ENCODE assay signal across 14 cellular contexts in genomic region chr5:147688965-147689364, GRCh38.
DNase-seq lines count a peak whose midpoint lies in the region; ATAC-seq, FAIRE-seq and TF ChIP-seq lines count a peak whose summit lies in the region.
"Had no signal": no experiment of that assay in that cellular context is flagged by ENCODE, and none has a peak within 500 bp of the region (broad histone marks: within the 10 kb centered on the region; RNA-seq: fewer than 3 reads in every experiment).

No MANE protein-coding gene starts in this region.

- H3K4me3 ChIP-seq in pancreas (no peak overlapping the region), HepG2 (replicated peaks in 1 of 3; ENCODE audit: insufficient read depth in 1 of 3, low read depth in 2 of 3, low read length in 3 of 3) (no peak overlapping the region)
- H3K4me3 ChIP-seq: heart left ventricle had no signal

- ATAC-seq in WTC11 (peak; percentile 61), pancreas (peak; percentile 38 to 80 (median 62)), HG02588 (IDR thresholded peaks at IDR 0.05; ENCODE audit: unreplicated experiment) (no peak), GM21723 (IDR thresholded peaks at IDR 0.05; ENCODE audit: unreplicated experiment) (no peak), HepG2 (no peak)

- H3K36me3 ChIP-seq in pancreas: no peaks in the 10 kb centered on the region
- H3K36me3 ChIP-seq in HepG2 (replicated peaks in 1 of 2; ENCODE audit: control insufficient read depth in 1 of 2, insufficient read depth in 2 of 2, low read length in 2 of 2): no peaks in the 10 kb centered on the region
- H3K36me3 ChIP-seq: heart left ventricle had no signal

- no peak overlapping the region for H2AFZ ChIP-seq in HepG2 (ENCODE audit: low read length)

- DNase-seq in Ammon's horn (ENCODE audit: low spot score): peak; percentile 78
- no peak for DNase-seq in WTC11 (ENCODE audit: low spot score)
- DNase-seq in fibroblast of the conjunctiva (ENCODE audit: low read depth): peak; percentile 56
- DNase-seq in pancreas: peak in 2 of 6 donors; percentile 7 to 21
- no peak for DNase-seq in NK-92 (lab: John Stamatoyannopoulos, UW; ENCODE audit: unreplicated experiment)
- DNase-seq in HepG2 (ENCODE audit: low spot score): no peak
- DNase-seq: NCI-H1930; stimulated activated CD4-positive, alpha-beta T cell treated with anti-CD3 and anti-CD28 coated beads, Interleukin-12 subunit alpha, Interleukin-12 subunit beta, amount 100 ng/mL, for 4 hours had no signal

- H3K27ac Mint-ChIP-seq in WTC11: peak overlapping the region; percentile 43

- H3K27me3 Mint-ChIP-seq in WTC11 (ENCODE audit: low read depth): no peaks in the 10 kb centered on the region
- H3K27me3 Mint-ChIP-seq: central memory CD8-positive, alpha-beta T cell had no signal

- H3K4me2 ChIP-seq in HepG2 (ENCODE audit: low read depth, low read length): no peak overlapping the region

- 23 to 28% methylated on average over 4 of the region's 4 CpGs for WGBS in pancreas, 2 donors
- WGBS in HepG2 (ENCODE audit: low lambda C conversion rate): 2% methylated on average over 4 of the region's 4 CpGs

- H3K27me3 ChIP-seq in pancreas (no peaks in the 10 kb centered on the region), HepG2 (ENCODE audit: control insufficient read depth in 1 of 2, insufficient read depth in 2 of 2, low read length in 2 of 2) (no peaks in the 10 kb centered on the region)
- H3K27me3 ChIP-seq: heart left ventricle had no signal

- no peaks in the 10 kb centered on the region for H3K9me3 Mint-ChIP-seq in WTC11
- H3K9me3 Mint-ChIP-seq: central memory CD8-positive, alpha-beta T cell had no signal

- POLR2A ChIA-PET in WTC11 (lab: Charles Lee): no interaction called here
- POLR2A ChIA-PET in HepG2 (lab: Yijun Ruan, JAX): no interaction called here

- H3K27ac ChIP-seq in pancreas (peak overlapping the region in 1 of 4 donors; percentile 1), HepG2 (ENCODE audit: extremely low read length, insufficient read depth, low read length) (no peak overlapping the region)

- H3K36me3 Mint-ChIP-seq in WTC11: no peaks in the 10 kb centered on the region

- no peak overlapping the region for H3K4me3 Mint-ChIP-seq in WTC11
- H3K4me3 Mint-ChIP-seq: central memory CD8-positive, alpha-beta T cell had no signal

- no peaks in the 10 kb centered on the region for H3K9me3 ChIP-seq in pancreas
- H3K9me3 ChIP-seq in HepG2 (ENCODE audit: low read length): no peaks in the 10 kb centered on the region
- H3K9me3 ChIP-seq: heart left ventricle had no signal

- FAIRE-seq in pancreas (lab: Jason Lieb, UNC): no peak
- FAIRE-seq in HepG2 (lab: Jason Lieb, UNC): no peak
- FAIRE-seq: HTR-8/SVneo, RCC 7860 had no signal

- H3K79me2 ChIP-seq in HepG2 (ENCODE audit: insufficient read depth, low read length): no peaks in the 10 kb centered on the region

- peaks cover 13% of the 10 kb centered on the region for H3K4me1 Mint-ChIP-seq in WTC11
- H3K4me1 Mint-ChIP-seq: central memory CD8-positive, alpha-beta T cell had no signal

- no peaks in the 10 kb centered on the region for H4K20me1 ChIP-seq in HepG2 (ENCODE audit: insufficient read depth, low read length)

- TF ChIP-seq RAD21 in HepG2 (CRISPR knock-in tag; IDR thresholded peaks at IDR 0.05): no peak

- H3K4me1 ChIP-seq in pancreas: no peaks in the 10 kb centered on the region
- H3K4me1 ChIP-seq in HepG2 (ENCODE audit: insufficient read depth, low read length): no peaks in the 10 kb centered on the region

- in situ Hi-C loops in HepG2 (cut with HindIII; ENCODE audit: extremely low pct_ligation_motif_present, low pct_unique_long_range_greater_than_20kb): no loop called here

- intact Hi-C loops in pancreas (cut with DNase I): no loop called here
- intact Hi-C loops in HepG2 (cut with micrococcal nuclease; ENCODE audit: unreplicated experiment): no loop called here

- TF ChIP-seq POLR2A in HepG2 (IDR thresholded peaks at IDR 0.05; ENCODE audit: insufficient read depth in 1 of 2, low read depth in 2 of 2, low read length in 2 of 2): no peak

- no TSS peak for BruUV-seq in HepG2 (replicated peaks; lab: Mats Ljungman, UMichigan)

- TF ChIP-seq EP300 in HepG2 (IDR thresholded peaks at IDR 0.05; ENCODE audit: low read depth in 2 of 2, low read length in 2 of 2) (no peak), HepG2 (CRISPR knock-in tag; IDR thresholded peaks at IDR 0.05; ENCODE audit: borderline replicate concordance) (no peak)

- TF ChIP-seq CTCF in WTC11 (IDR thresholded peaks at IDR 0.05) (no peak), pancreas (IDR thresholded peaks at IDR 0.05) (no peak), HepG2 (CRISPR knock-in tag; IDR thresholded peaks at IDR 0.05) (no peak)

- H3K9ac ChIP-seq in HepG2 (ENCODE audit: insufficient read depth, low read depth, low read length): no peak overlapping the region

- CTCF ChIA-PET in WTC11 (lab: Charles Lee): interaction anchor here (1.6 to 3.0 kb wide), 3 partner anchors 9 to 134 kb away, joined by 9 to 21 read pairs (median 11); no protein-coding TSS in a partner anchor
- CTCF ChIA-PET in HepG2 (lab: Yijun Ruan, JAX; ENCODE audit: low intra/inter-chr PET ratio, low total read pairs): no interaction called here

TF ChIP-seq in WTC11, 78 proteins besides CTCF, POLR2A, EP300 and RAD21 (continues in another document):
- TF ChIP-seq HMGXB4 (CRISPR knock-in tag; IDR thresholded peaks at IDR 0.05): no peak
- TF ChIP-seq SMAD3 (CRISPR knock-in tag; IDR thresholded peaks at IDR 0.05; ENCODE audit: borderline replicate concordance): no peak
- TF ChIP-seq KAT7 (CRISPR knock-in tag; IDR thresholded peaks at IDR 0.05; ENCODE audit: borderline replicate concordance): no peak
- TF ChIP-seq ZNF263 (CRISPR knock-in tag; IDR thresholded peaks at IDR 0.05; ENCODE audit: low read depth): no peak
- TF ChIP-seq IRF1 (CRISPR knock-in tag; IDR thresholded peaks at IDR 0.05): no peak

TF ChIP-seq in HepG2, 621 proteins besides CTCF, POLR2A, EP300 and RAD21:
- TF ChIP-seq ZNF704 (CRISPR knock-in tag; IDR thresholded peaks at IDR 0.05; ENCODE audit: borderline replicate concordance) (no peak), ZNF138 (CRISPR knock-in tag; IDR thresholded peaks at IDR 0.05; ENCODE audit: low read depth) (no peak), SP4 (CRISPR knock-in tag; IDR thresholded peaks at IDR 0.05) (no peak), SOX5 (CRISPR knock-in tag; IDR thresholded peaks at IDR 0.05; ENCODE audit: borderline replicate concordance) (no peak), HOXA9 (CRISPR knock-in tag; IDR thresholded peaks at IDR 0.05; ENCODE audit: borderline replicate concordance) (no peak), ZSCAN25 (CRISPR knock-in tag; IDR thresholded peaks at IDR 0.05) (no peak), RFXANK (CRISPR knock-in tag; IDR thresholded peaks at IDR 0.05) (no peak), ZNF674 (CRISPR knock-in tag; IDR thresholded peaks at IDR 0.05; ENCODE audit: low read depth) (no peak), NKX3-1 (CRISPR knock-in tag; IDR thresholded peaks at IDR 0.05) (no peak), ZNF180 (CRISPR knock-in tag; IDR thresholded peaks at IDR 0.05; ENCODE audit: borderline replicate concordance, low read depth) (no peak), ZZZ3 (CRISPR knock-in tag; IDR thresholded peaks at IDR 0.05; ENCODE audit: borderline replicate concordance) (no peak)
TF ChIP-seq in HepG2: peak in this region for 0.

Comparison
In these comparisons a context has a peak if more than half of its experiments do, and no peak if none do; other contexts are left out.
1. DNase-seq: peak in Ammon's horn (single experiment) and fibroblast of the conjunctiva (single experiment); none in WTC11 (single experiment), NK-92 (single experiment) and HepG2 (single experiment).
2. ATAC-seq: peak in WTC11 (single experiment) and pancreas (4 of 4); none in HG02588 (single experiment), GM21723 (single experiment) and HepG2 (single experiment).